In the genomic region with DNA sequence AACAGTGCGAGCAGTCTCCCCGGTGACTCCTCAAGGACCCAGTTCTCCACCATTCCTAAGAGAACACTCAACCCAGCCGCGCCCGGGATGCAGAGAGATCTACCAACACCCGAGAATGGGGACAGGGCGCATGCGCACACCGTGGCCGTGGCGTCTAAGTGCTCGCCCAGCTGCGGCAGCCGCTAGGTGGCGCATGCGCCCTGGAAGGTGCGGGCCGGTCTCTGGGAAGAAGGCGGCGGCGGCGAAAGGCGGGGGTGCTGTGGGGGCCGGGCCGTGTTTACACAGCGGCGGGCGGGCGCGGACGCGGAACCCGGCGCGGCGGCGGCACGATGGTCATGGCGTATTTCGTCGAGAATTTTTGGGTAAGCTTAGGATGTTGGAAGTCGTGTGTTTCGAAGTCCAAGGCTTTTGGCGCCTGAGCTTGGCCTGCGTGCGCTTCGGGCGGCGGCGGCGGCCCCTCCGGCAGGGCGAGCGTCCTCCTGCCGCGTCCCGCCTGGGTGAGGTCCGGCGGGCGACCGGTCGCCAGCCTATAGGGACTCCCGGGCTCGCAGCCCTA, we compare ENCODE assay signal across 1 cellular context.
TF ChIP-seq lines count a peak whose summit lies in the region.

A gene with protein sequence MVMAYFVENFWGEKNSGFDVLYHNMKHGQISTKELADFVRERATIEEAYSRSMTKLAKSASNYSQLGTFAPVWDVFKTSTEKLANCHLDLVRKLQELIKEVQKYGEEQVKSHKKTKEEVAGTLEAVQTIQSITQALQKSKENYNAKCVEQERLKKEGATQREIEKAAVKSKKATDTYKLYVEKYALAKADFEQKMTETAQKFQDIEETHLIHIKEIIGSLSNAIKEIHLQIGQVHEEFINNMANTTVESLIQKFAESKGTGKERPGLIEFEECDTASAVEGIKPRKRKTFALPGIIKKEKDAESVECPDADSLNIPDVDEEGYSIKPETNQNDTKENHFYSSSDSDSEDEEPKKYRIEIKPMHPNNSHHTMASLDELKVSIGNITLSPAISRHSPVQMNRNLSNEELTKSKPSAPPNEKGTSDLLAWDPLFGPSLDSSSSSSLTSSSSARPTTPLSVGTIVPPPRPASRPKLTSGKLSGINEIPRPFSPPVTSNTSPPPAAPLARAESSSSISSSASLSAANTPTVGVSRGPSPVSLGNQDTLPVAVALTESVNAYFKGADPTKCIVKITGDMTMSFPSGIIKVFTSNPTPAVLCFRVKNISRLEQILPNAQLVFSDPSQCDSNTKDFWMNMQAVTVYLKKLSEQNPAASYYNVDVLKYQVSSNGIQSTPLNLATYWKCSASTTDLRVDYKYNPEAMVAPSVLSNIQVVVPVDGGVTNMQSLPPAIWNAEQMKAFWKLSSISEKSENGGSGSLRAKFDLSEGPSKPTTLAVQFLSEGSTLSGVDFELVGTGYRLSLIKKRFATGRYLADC (plus strand): TSS at position 274 of the 556 bp plus-strand sequence. CDS start 56 bp downstream, at position 330.

TF ChIP-seq in HepG2, 621 proteins besides CTCF, POLR2A, EP300 and RAD21 (continued from another document and continues in another):
- TF ChIP-seq ZNF572 (CRISPR knock-in tag; IDR thresholded peaks at IDR 0.05) (no peak), HOXA7 (CRISPR knock-in tag; IDR thresholded peaks at IDR 0.05) (no peak), KLF12 (CRISPR knock-in tag; IDR thresholded peaks at IDR 0.05; ENCODE audit: borderline replicate concordance) (no peak), BHLHE40 (IDR thresholded peaks at IDR 0.05; ENCODE audit: low read length) (no peak), ZHX1 (CRISPR knock-in tag; IDR thresholded peaks at IDR 0.05; ENCODE audit: low read depth) (0 out of 2 replicates have a peak, but pooled peaks have one; percentile 80), GABPA (IDR thresholded peaks at IDR 0.05; ENCODE audit: low read depth, low read length) (no peak), GABPA (CRISPR knock-in tag; IDR thresholded peaks at IDR 0.05; ENCODE audit: low read depth) (no peak), ZNF292 (CRISPR knock-in tag; IDR thresholded peaks at IDR 0.05; ENCODE audit: borderline replicate concordance, low read depth) (no peak), RXRA (CRISPR knock-in tag; IDR thresholded peaks at IDR 0.05) (no peak; the same call in 1 of the 2 replicates), MBD4 (IDR thresholded peaks at IDR 0.05; ENCODE audit: borderline replicate concordance, low read length) (no peak), ZNF576 (CRISPR knock-in tag; IDR thresholded peaks at IDR 0.05) (no peak), FOXO1 (CRISPR knock-in tag; IDR thresholded peaks at IDR 0.05) (peak; percentile 79), HDAC6 (IDR thresholded peaks at IDR 0.05; ENCODE audit: low read depth, low read length) (no peak), REXO4 (CRISPR knock-in tag; IDR thresholded peaks at IDR 0.05; ENCODE audit: borderline replicate concordance) (no peak), ZNF891 (CRISPR knock-in tag; IDR thresholded peaks at IDR 0.05) (0 out of 2 replicates have a peak, but pooled peaks have one; percentile 38), LCORL (IDR thresholded peaks at IDR 0.05) (no peak), LCORL (CRISPR knock-in tag; IDR thresholded peaks at IDR 0.05) (peak; percentile 79), AHR (CRISPR knock-in tag; IDR thresholded peaks at IDR 0.05) (peak; percentile 73; the same call in 1 of the 2 replicates), TEAD3 (CRISPR knock-in tag; optimal IDR thresholded peaks at IDR 0.05; ENCODE audit: borderline replicate concordance) (peak; percentile 79), PAF1 (CRISPR knock-in tag; IDR thresholded peaks at IDR 0.05) (no peak), ZNF317 (CRISPR knock-in tag; IDR thresholded peaks at IDR 0.05) (no peak), TOE1 (CRISPR knock-in tag; IDR thresholded peaks at IDR 0.05) (no peak), MZF1 (CRISPR knock-in tag; IDR thresholded peaks at IDR 0.05; ENCODE audit: borderline replicate concordance) (no peak), PHF5A (CRISPR knock-in tag; IDR thresholded peaks at IDR 0.05; ENCODE audit: low read depth, unreplicated experiment) (no peak), ZNF24 (IDR thresholded peaks at IDR 0.05) (no peak), PRDM4 (CRISPR knock-in tag; IDR thresholded peaks at IDR 0.05; ENCODE audit: borderline replicate concordance) (no peak), ZMYM2 (CRISPR knock-in tag; IDR thresholded peaks at IDR 0.05) (0 out of 2 replicates have a peak, but pooled peaks have one; percentile 17), MED1 (CRISPR knock-in tag; IDR thresholded peaks at IDR 0.05) (peak; percentile 56; the same call in 1 of the 2 replicates), TFE3 (CRISPR knock-in tag; IDR thresholded peaks at IDR 0.05) (no peak), ZBTB25 (CRISPR knock-in tag; IDR thresholded peaks at IDR 0.05) (peak; percentile 54; the same call in 1 of the 2 replicates), ZKSCAN8 (CRISPR knock-in tag; IDR thresholded peaks at IDR 0.05; ENCODE audit: borderline replicate concordance) (no peak), HDAC1 (CRISPR knock-in tag; IDR thresholded peaks at IDR 0.05) (peak; percentile 76), ZNF44 (CRISPR knock-in tag; IDR thresholded peaks at IDR 0.05) (no peak), ZFP36L2 (CRISPR knock-in tag; IDR thresholded peaks at IDR 0.05) (no peak), IKZF1 (IDR thresholded peaks at IDR 0.05) (no peak), ZBTB42 (CRISPR knock-in tag; IDR thresholded peaks at IDR 0.05) (no peak)
- TF ChIP-seq, protein P1, sequence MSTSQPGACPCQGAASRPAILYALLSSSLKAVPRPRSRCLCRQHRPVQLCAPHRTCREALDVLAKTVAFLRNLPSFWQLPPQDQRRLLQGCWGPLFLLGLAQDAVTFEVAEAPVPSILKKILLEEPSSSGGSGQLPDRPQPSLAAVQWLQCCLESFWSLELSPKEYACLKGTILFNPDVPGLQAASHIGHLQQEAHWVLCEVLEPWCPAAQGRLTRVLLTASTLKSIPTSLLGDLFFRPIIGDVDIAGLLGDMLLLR (CRISPR knock-in tag; IDR thresholded peaks at IDR 0.05), result no peak
- TF ChIP-seq, protein P2, sequence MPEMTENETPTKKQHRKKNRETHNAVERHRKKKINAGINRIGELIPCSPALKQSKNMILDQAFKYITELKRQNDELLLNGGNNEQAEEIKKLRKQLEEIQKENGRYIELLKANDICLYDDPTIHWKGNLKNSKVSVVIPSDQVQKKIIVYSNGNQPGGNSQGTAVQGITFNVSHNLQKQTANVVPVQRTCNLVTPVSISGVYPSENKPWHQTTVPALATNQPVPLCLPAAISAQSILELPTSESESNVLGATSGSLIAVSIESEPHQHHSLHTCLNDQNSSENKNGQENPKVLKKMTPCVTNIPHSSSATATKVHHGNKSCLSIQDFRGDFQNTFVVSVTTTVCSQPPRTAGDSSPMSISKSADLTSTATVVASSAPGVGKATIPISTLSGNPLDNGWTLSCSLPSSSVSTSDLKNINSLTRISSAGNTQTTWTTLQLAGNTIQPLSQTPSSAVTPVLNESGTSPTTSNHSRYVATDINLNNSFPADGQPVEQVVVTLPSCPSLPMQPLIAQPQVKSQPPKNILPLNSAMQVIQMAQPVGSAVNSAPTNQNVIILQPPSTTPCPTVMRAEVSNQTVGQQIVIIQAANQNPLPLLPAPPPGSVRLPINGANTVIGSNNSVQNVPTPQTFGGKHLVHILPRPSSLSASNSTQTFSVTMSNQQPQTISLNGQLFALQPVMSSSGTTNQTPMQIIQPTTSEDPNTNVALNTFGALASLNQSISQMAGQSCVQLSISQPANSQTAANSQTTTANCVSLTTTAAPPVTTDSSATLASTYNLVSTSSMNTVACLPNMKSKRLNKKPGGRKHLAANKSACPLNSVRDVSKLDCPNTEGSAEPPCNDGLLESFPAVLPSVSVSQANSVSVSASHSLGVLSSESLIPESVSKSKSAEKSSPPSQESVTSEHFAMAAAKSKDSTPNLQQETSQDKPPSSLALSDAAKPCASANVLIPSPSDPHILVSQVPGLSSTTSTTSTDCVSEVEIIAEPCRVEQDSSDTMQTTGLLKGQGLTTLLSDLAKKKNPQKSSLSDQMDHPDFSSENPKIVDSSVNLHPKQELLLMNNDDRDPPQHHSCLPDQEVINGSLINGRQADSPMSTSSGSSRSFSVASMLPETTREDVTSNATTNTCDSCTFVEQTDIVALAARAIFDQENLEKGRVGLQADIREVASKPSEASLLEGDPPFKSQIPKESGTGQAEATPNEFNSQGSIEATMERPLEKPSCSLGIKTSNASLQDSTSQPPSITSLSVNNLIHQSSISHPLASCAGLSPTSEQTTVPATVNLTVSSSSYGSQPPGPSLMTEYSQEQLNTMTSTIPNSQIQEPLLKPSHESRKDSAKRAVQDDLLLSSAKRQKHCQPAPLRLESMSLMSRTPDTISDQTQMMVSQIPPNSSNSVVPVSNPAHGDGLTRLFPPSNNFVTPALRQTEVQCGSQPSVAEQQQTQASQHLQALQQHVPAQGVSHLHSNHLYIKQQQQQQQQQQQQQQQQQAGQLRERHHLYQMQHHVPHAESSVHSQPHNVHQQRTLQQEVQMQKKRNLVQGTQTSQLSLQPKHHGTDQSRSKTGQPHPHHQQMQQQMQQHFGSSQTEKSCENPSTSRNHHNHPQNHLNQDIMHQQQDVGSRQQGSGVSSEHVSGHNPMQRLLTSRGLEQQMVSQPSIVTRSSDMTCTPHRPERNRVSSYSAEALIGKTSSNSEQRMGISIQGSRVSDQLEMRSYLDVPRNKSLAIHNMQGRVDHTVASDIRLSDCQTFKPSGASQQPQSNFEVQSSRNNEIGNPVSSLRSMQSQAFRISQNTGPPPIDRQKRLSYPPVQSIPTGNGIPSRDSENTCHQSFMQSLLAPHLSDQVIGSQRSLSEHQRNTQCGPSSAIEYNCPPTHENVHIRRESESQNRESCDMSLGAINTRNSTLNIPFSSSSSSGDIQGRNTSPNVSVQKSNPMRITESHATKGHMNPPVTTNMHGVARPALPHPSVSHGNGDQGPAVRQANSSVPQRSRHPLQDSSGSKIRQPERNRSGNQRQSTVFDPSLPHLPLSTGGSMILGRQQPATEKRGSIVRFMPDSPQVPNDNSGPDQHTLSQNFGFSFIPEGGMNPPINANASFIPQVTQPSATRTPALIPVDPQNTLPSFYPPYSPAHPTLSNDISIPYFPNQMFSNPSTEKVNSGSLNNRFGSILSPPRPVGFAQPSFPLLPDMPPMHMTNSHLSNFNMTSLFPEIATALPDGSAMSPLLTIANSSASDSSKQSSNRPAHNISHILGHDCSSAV (CRISPR knock-in tag; IDR thresholded peaks at IDR 0.05; ENCODE audit: borderline replicate concordance), result no peak
